Comparison of ENCODE assay signal across 1 cellular context in the genomic region with DNA sequence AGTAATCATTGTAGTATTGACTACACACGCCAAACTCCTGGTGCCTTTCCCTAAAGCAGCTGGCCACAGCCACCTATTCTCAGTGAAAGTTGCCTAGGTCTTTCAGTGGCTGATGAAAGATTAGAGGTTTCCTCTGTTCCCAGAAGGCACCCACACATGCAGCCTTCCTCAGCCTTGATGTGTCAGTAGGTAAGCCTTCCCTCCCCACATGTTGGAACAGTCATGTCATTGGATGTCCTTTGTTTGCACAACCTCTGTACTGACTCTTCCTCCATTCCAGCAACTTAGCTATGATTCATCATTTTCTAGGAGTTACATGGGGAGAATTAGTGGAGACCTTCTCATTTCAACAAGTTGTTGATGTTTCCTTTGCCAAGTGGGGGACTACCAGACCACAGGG.
TF ChIP-seq lines count a peak whose summit lies in the region.

No MANE protein-coding gene starts in this region.

TF ChIP-seq in IMR-90, 13 proteins besides CTCF, POLR2A, EP300 and RAD21 (continued from another document):
- TF ChIP-seq, protein P1, sequence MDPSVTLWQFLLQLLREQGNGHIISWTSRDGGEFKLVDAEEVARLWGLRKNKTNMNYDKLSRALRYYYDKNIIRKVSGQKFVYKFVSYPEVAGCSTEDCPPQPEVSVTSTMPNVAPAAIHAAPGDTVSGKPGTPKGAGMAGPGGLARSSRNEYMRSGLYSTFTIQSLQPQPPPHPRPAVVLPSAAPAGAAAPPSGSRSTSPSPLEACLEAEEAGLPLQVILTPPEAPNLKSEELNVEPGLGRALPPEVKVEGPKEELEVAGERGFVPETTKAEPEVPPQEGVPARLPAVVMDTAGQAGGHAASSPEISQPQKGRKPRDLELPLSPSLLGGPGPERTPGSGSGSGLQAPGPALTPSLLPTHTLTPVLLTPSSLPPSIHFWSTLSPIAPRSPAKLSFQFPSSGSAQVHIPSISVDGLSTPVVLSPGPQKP (IDR thresholded peaks at IDR 0.05; ENCODE audit: borderline replicate concordance, low read depth, low read length): no peak
- no peak for TF ChIP-seq CEBPB (IDR thresholded peaks at IDR 0.05; ENCODE audit: low read depth, low read length)
- TF ChIP-seq, protein P2, sequence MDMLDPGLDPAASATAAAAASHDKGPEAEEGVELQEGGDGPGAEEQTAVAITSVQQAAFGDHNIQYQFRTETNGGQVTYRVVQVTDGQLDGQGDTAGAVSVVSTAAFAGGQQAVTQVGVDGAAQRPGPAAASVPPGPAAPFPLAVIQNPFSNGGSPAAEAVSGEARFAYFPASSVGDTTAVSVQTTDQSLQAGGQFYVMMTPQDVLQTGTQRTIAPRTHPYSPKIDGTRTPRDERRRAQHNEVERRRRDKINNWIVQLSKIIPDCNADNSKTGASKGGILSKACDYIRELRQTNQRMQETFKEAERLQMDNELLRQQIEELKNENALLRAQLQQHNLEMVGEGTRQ (IDR thresholded peaks at IDR 0.05; ENCODE audit: low read depth, low read length): no peak
